ENCODE assay signal across 16 cellular contexts in genomic region chr14:22685467-22685866, GRCh38. TPM values are rescaled to one million over a fixed set of nuclear protein-coding genes. Genes with fewer than 3 reads are reported as not detected.
"Had no signal": no experiment of that assay in that cellular context is flagged by ENCODE, and none has a peak within 500 bp of the region (broad histone marks: within the 10 kb centered on the region; RNA-seq: fewer than 3 reads in every experiment).

No MANE protein-coding gene starts in this region.

- ATAC-seq: activated T-helper 17 cell treated with anti-CD3 and anti-CD28 coated beads, Interleukin-2, amount 50 U/mL, for 72 hours; gastrocnemius medialis; heart right ventricle; left ventricle myocardium superior; WTC11 had no signal

- H3K9me3 Mint-ChIP-seq: activated T-helper 17 cell treated with anti-CD3 and anti-CD28 coated beads, Interleukin-2, amount 50 U/mL, for 72 hours had no signal

- H3K9me3 ChIP-seq: gastrocnemius medialis, pancreas, uterus had no signal

- H3K4me1 ChIP-seq: gastrocnemius medialis, pancreas, uterus had no signal

- H3K4me3 Mint-ChIP-seq: activated naive CD4-positive, alpha-beta T cell treated with anti-CD3 and anti-CD28 coated beads for 36 hours; activated T-helper 17 cell treated with anti-CD3 and anti-CD28 coated beads, Interleukin-2, amount 50 U/mL, for 72 hours; neural crest cell; WTC11 had no signal

- H3K27me3 ChIP-seq: gastrocnemius medialis, pancreas, uterus had no signal

- H3K4me3 ChIP-seq: gastrocnemius medialis, heart right ventricle, pancreas, skin epidermis, uterus had no signal

- H3K4me1 Mint-ChIP-seq: activated T-helper 17 cell treated with anti-CD3 and anti-CD28 coated beads, Interleukin-2, amount 50 U/mL, for 72 hours had no signal

- H3K27ac Mint-ChIP-seq: activated naive CD4-positive, alpha-beta T cell treated with anti-CD3 and anti-CD28 coated beads for 36 hours; activated T-helper 17 cell treated with anti-CD3 and anti-CD28 coated beads, Interleukin-2, amount 50 U/mL, for 72 hours; WTC11 had no signal

- H3K27ac ChIP-seq: gastrocnemius medialis, heart right ventricle, pancreas, skin epidermis, uterus had no signal

- DNase-seq: activated CD8-positive, alpha-beta memory T cell treated with anti-CD3 and anti-CD28 coated beads for 24 hours; activated naive CD4-positive, alpha-beta T cell treated with anti-CD3 and anti-CD28 coated beads for 36 hours; gastrocnemius medialis; heart right ventricle; left ventricle myocardium superior; retina; uterus had no signal

- H3K36me3 ChIP-seq: gastrocnemius medialis, heart right ventricle, pancreas, uterus had no signal

RNA-seq across cellular contexts. Expression of gene OR6J1, which starts 41.3 kb away (rescaled TPM):
- total RNA-seq: activated naive CD4-positive, alpha-beta T cell treated with anti-CD3 and anti-CD28 coated beads for 36 hours; activated T-helper 17 cell treated with anti-CD3 and anti-CD28 coated beads, Interleukin-2, amount 50 U/mL, for 72 hours; cardiac septum; fibroblast of lung; gastrocnemius medialis; heart right ventricle; left ventricle myocardium superior; mesenteric fat pad; neural crest cell; WTC11 had no signal
- polyA plus RNA-seq: fibroblast of lung, heart right ventricle, keratinocyte had no signal
